Comparison of ENCODE assay signal across 13 cellular contexts in genomic region chr16:11155284-11155806, GRCh38.
DNase-seq lines count a peak whose midpoint lies in the region; ATAC-seq, FAIRE-seq and TF ChIP-seq lines count a peak whose summit lies in the region.
"Had no signal": no experiment of that assay in that cellular context is flagged by ENCODE, and none has a peak within 500 bp of the region (broad histone marks: within the 10 kb centered on the region; RNA-seq: fewer than 3 reads in every experiment).

No MANE protein-coding gene starts in this region.

- H3K36me3 Mint-ChIP-seq in activated CD4-positive, alpha-beta memory T cell treated with anti-CD3 and anti-CD28 coated beads for 36 hours: peaks cover 10% of the 10 kb centered on the region
- peaks cover 13% of the 10 kb centered on the region for H3K36me3 Mint-ChIP-seq in MCF 10A (ENCODE audit: insufficient read depth, unreplicated experiment)

- ATAC-seq in stimulated activated naive CD8-positive, alpha-beta T cell treated with anti-CD3 and anti-CD28 coated beads, Interleukin-15, Interleukin-2, amounts not matched to agents 100 U/mL and 50 U/mL, for 24 hours: peak; percentile 85
- ATAC-seq in stimulated activated naive CD8-positive, alpha-beta T cell treated with anti-CD3 and anti-CD28 coated beads, Interleukin-15, amount 100 ng/mL, for 72 hours: no peak
- ATAC-seq in foreskin keratinocyte (peak; percentile 81), pancreas (no peak)
- ATAC-seq: HCT116 had no signal

- no peaks in the 10 kb centered on the region for H3K27me3 Mint-ChIP-seq in stimulated activated naive CD8-positive, alpha-beta T cell treated with anti-CD3 and anti-CD28 coated beads, Interleukin-15, amount 100 ng/mL, for 72 hours
- H3K27me3 Mint-ChIP-seq in activated CD4-positive, alpha-beta memory T cell treated with anti-CD3 and anti-CD28 coated beads for 36 hours: no peaks in the 10 kb centered on the region
- H3K27me3 Mint-ChIP-seq in MCF 10A (ENCODE audit: insufficient read depth, unreplicated experiment): no peaks in the 10 kb centered on the region
- H3K27me3 Mint-ChIP-seq: CD8-positive, alpha-beta memory T cell had no signal

- CTCF ChIA-PET in activated CD4-positive, alpha-beta memory T cell treated with anti-CD3 and anti-CD28 coated beads for 36 hours (lab: Charles Lee): no interaction called here
- CTCF ChIA-PET in MCF 10A (lab: Yijun Ruan, JAX): interaction anchor here (1.0 kb wide), 2 partner anchors 13 to 103 kb away, joined by 3 to 5 read pairs; no protein-coding TSS in a partner anchor

- no TSS peak for BruUV-seq in MCF 10A (replicated peaks; lab: Mats Ljungman, UMichigan)

- H3K27ac Mint-ChIP-seq in stimulated activated naive CD8-positive, alpha-beta T cell treated with anti-CD3 and anti-CD28 coated beads, Interleukin-15, amount 100 ng/mL, for 72 hours: no peak overlapping the region
- peak overlapping the region; percentile 28 for H3K27ac Mint-ChIP-seq in activated CD4-positive, alpha-beta memory T cell treated with anti-CD3 and anti-CD28 coated beads for 36 hours
- H3K27ac Mint-ChIP-seq in MCF 10A (ENCODE audit: low read depth, unreplicated experiment): no peak overlapping the region

- H3K4me3 ChIP-seq in pancreas: no peak overlapping the region
- H3K4me3 ChIP-seq: SJCRH30, suprapubic skin had no signal

- H3K4me1 Mint-ChIP-seq in stimulated activated naive CD8-positive, alpha-beta T cell treated with anti-CD3 and anti-CD28 coated beads, Interleukin-15, amount 100 ng/mL, for 72 hours: peaks cover 66% of the 10 kb centered on the region
- peaks cover 30% of the 10 kb centered on the region for H3K4me1 Mint-ChIP-seq in activated CD4-positive, alpha-beta memory T cell treated with anti-CD3 and anti-CD28 coated beads for 36 hours (ENCODE audit: low read depth)
- no peaks in the 10 kb centered on the region for H3K4me1 Mint-ChIP-seq in MCF 10A (ENCODE audit: insufficient read depth, unreplicated experiment)

- no peak overlapping the region for H3K27ac ChIP-seq in foreskin keratinocyte
- no peak overlapping the region for H3K27ac ChIP-seq in pancreas
- H3K27ac ChIP-seq: SJCRH30, suprapubic skin had no signal

- POLR2A ChIA-PET in activated CD4-positive, alpha-beta memory T cell treated with anti-CD3 and anti-CD28 coated beads for 36 hours (lab: Charles Lee): interaction anchor here (0.9 to 1.0 kb wide), 2 partner anchors 97 to 189 kb away, joined by 3 to 5 read pairs; no protein-coding TSS in a partner anchor
- POLR2A ChIA-PET in MCF 10A (lab: Yijun Ruan, JAX): interaction anchor here (1.0 kb wide), 1 partner anchor 101 kb away, joined by 3 read pairs; the partner anchor contains the start of gene SOCS1

- H3K9me3 ChIP-seq in pancreas: no peaks in the 10 kb centered on the region
- H3K9me3 ChIP-seq: SJCRH30, suprapubic skin had no signal

- TF ChIP-seq CTCF in foreskin keratinocyte (conservative IDR thresholded peaks at IDR 0.05): no peak
- no peak for TF ChIP-seq CTCF in pancreas (IDR thresholded peaks at IDR 0.05)
- TF ChIP-seq CTCF in MCF 10A (IDR thresholded peaks at IDR 0.05; ENCODE audit: unreplicated experiment): no peak

- H3K4me1 ChIP-seq in foreskin keratinocyte (no peaks in the 10 kb centered on the region), pancreas (no peaks in the 10 kb centered on the region)
- H3K4me1 ChIP-seq: suprapubic skin had no signal

- intact Hi-C loops in activated CD4-positive, alpha-beta memory T cell treated with anti-CD3 and anti-CD28 coated beads for 36 hours (cut with micrococcal nuclease): no loop called here
- intact Hi-C loops in pancreas (cut with DNase I) (no loop called here), MCF 10A (cut with micrococcal nuclease) (no loop called here)

- no peak for DNase-seq in stimulated activated naive CD8-positive, alpha-beta T cell treated with anti-CD3 and anti-CD28 coated beads, Interleukin-15, Interleukin-2, amounts not matched to agents 100 U/mL and 50 U/mL, for 24 hours
- no peak for DNase-seq in stimulated activated naive CD8-positive, alpha-beta T cell treated with anti-CD3 and anti-CD28 coated beads, Interleukin-15, amount 100 ng/mL, for 72 hours
- peak; percentile 45 for DNase-seq in activated CD4-positive, alpha-beta memory T cell treated with anti-CD3 and anti-CD28 coated beads for 36 hours
- DNase-seq in foreskin keratinocyte (peak in 1 of 2 donors; percentile 22), NCI-H1105 (lab: John Stamatoyannopoulos, UW) (no peak), pancreas (no peak), NCI-H1417 treated with DMSO at 0.1 percent for 48 hours (lab: John Stamatoyannopoulos, UW) (no peak), MCF 10A (ENCODE audit: unreplicated experiment) (no peak)
- DNase-seq: CD8-positive, alpha-beta memory T cell; SJCRH30 had no signal

- 88 to 90% methylated on average over 13 of the region's 13 CpGs for WGBS in pancreas, 2 donors

- no peaks in the 10 kb centered on the region for H3K36me3 ChIP-seq in pancreas
- H3K36me3 ChIP-seq: SJCRH30, suprapubic skin had no signal

- H3K9me3 Mint-ChIP-seq in stimulated activated naive CD8-positive, alpha-beta T cell treated with anti-CD3 and anti-CD28 coated beads, Interleukin-15, amount 100 ng/mL, for 72 hours: peaks cover 0 to 3% of the 10 kb centered on the region in 2 donors
- peaks cover 2% of the 10 kb centered on the region for H3K9me3 Mint-ChIP-seq in activated CD4-positive, alpha-beta memory T cell treated with anti-CD3 and anti-CD28 coated beads for 36 hours
- H3K9me3 Mint-ChIP-seq in MCF 10A (ENCODE audit: unreplicated experiment): no peaks in the 10 kb centered on the region
- H3K9me3 Mint-ChIP-seq: CD8-positive, alpha-beta memory T cell had no signal

- H3K4me3 Mint-ChIP-seq in stimulated activated naive CD8-positive, alpha-beta T cell treated with anti-CD3 and anti-CD28 coated beads, Interleukin-15, amount 100 ng/mL, for 72 hours: no peak overlapping the region
- H3K4me3 Mint-ChIP-seq in activated CD4-positive, alpha-beta memory T cell treated with anti-CD3 and anti-CD28 coated beads for 36 hours: no peak overlapping the region
- H3K4me3 Mint-ChIP-seq in MCF 10A (ENCODE audit: unreplicated experiment): no peak overlapping the region
- H3K4me3 Mint-ChIP-seq: CD8-positive, alpha-beta memory T cell had no signal

- FAIRE-seq in pancreas (lab: Jason Lieb, UNC): no peak
- FAIRE-seq: bronchial epithelial cell had no signal

- H3K27me3 ChIP-seq in foreskin keratinocyte: no peaks in the 10 kb centered on the region
- H3K27me3 ChIP-seq in pancreas: no peaks in the 10 kb centered on the region
- H3K27me3 ChIP-seq: SJCRH30, suprapubic skin had no signal

Comparison
In these comparisons a context has a peak if more than half of its experiments do, and no peak if none do; other contexts are left out.
1. ATAC-seq: peak in stimulated activated naive CD8-positive, alpha-beta T cell treated with anti-CD3 and anti-CD28 coated beads, Interleukin-15, Interleukin-2, amounts not matched to agents 100 U/mL and 50 U/mL, for 24 hours (single experiment) and foreskin keratinocyte (single experiment); none in stimulated activated naive CD8-positive, alpha-beta T cell treated with anti-CD3 and anti-CD28 coated beads, Interleukin-15, amount 100 ng/mL, for 72 hours (single experiment) and pancreas (0 of 4).